ENCODE assay signal across 1 cellular context in genomic region chr14:67704484-67705089, GRCh38.
TF ChIP-seq lines count a peak whose summit lies in the region.

No MANE protein-coding gene starts in this region.

TF ChIP-seq in HepG2, 621 proteins besides CTCF, POLR2A, EP300 and RAD21 (continues in another document):
- peak; percentile 33; the same call in 1 of the 2 replicates for TF ChIP-seq KMT2B (CRISPR knock-in tag; IDR thresholded peaks at IDR 0.05)
- TF ChIP-seq CSRNP1 (CRISPR knock-in tag; IDR thresholded peaks at IDR 0.05) = no peak
- TF ChIP-seq ATF2 (CRISPR knock-in tag; IDR thresholded peaks at IDR 0.05) = no peak
- no peak for TF ChIP-seq AKAP8 (CRISPR knock-in tag; IDR thresholded peaks at IDR 0.05)
- TF ChIP-seq ZNF468 (CRISPR knock-in tag; IDR thresholded peaks at IDR 0.05) = no peak
- no peak for TF ChIP-seq ATAD3A (CRISPR knock-in tag; IDR thresholded peaks at IDR 0.05)
- no peak for TF ChIP-seq SOX5 (CRISPR knock-in tag; IDR thresholded peaks at IDR 0.05; ENCODE audit: borderline replicate concordance)
- no peak for TF ChIP-seq AGO2 (optimal IDR thresholded peaks at IDR 0.05; ENCODE audit: low read depth, low read length)
- TF ChIP-seq KDM1A (CRISPR knock-in tag; IDR thresholded peaks at IDR 0.05) = no peak
- no peak for TF ChIP-seq FOXA3 (CRISPR knock-in tag; IDR thresholded peaks at IDR 0.05)
- TF ChIP-seq ZNF501 (CRISPR knock-in tag; IDR thresholded peaks at IDR 0.05) = no peak
- no peak for TF ChIP-seq CHCHD3 (CRISPR knock-in tag; IDR thresholded peaks at IDR 0.05)
- no peak for TF ChIP-seq EHMT2 (IDR thresholded peaks at IDR 0.05; ENCODE audit: borderline replicate concordance, low read depth, low read length)
- no peak for TF ChIP-seq NFE2L1 (CRISPR knock-in tag; IDR thresholded peaks at IDR 0.05; ENCODE audit: borderline replicate concordance)
- TF ChIP-seq ZEB1 (IDR thresholded peaks at IDR 0.05; ENCODE audit: insufficient replicate concordance, low read depth) = no peak
- TF ChIP-seq SOX6 (IDR thresholded peaks at IDR 0.05) = no peak
- peak; percentile 23; the same call in 1 of the 2 replicates for TF ChIP-seq SOX6 (CRISPR knock-in tag; IDR thresholded peaks at IDR 0.05)
- no peak for TF ChIP-seq NAIF1 (CRISPR knock-in tag; IDR thresholded peaks at IDR 0.05; ENCODE audit: borderline replicate concordance)
- TF ChIP-seq ARID2 (CRISPR knock-in tag; IDR thresholded peaks at IDR 0.05; ENCODE audit: borderline replicate concordance) = 0 out of 2 replicates have a peak, but pooled peaks have one; percentile 27
- TF ChIP-seq KMT2A (CRISPR knock-in tag; IDR thresholded peaks at IDR 0.05) = no peak
- TF ChIP-seq NPAS2 (CRISPR knock-in tag; IDR thresholded peaks at IDR 0.05; ENCODE audit: borderline replicate concordance) = no peak
- TF ChIP-seq ZNF451 (CRISPR knock-in tag; IDR thresholded peaks at IDR 0.05) = no peak
- no peak for TF ChIP-seq TRIM24 (CRISPR knock-in tag; IDR thresholded peaks at IDR 0.05)
- TF ChIP-seq BATF2 (CRISPR knock-in tag; IDR thresholded peaks at IDR 0.05) = no peak
- TF ChIP-seq ZNF674 (CRISPR knock-in tag; IDR thresholded peaks at IDR 0.05; ENCODE audit: low read depth) = no peak
- TF ChIP-seq ZBTB3 (CRISPR knock-in tag; IDR thresholded peaks at IDR 0.05; ENCODE audit: borderline replicate concordance, low read depth) = no peak
- no peak for TF ChIP-seq MTF2 (CRISPR knock-in tag; IDR thresholded peaks at IDR 0.05; ENCODE audit: borderline replicate concordance)
- TF ChIP-seq ELK4 (CRISPR knock-in tag; IDR thresholded peaks at IDR 0.05; ENCODE audit: borderline replicate concordance) = no peak
- 0 out of 4 replicates have a peak, but pooled peaks of 1 of the 2 experiments have one; percentile 28 for TF ChIP-seq HMGXB4 (CRISPR knock-in tag; IDR thresholded peaks at IDR 0.05; ENCODE audit: borderline replicate concordance in 1 of 2, low read depth in 1 of 2)
- TF ChIP-seq ZMAT5 (CRISPR knock-in tag; IDR thresholded peaks at IDR 0.05; ENCODE audit: borderline replicate concordance, low read depth) = no peak
- no peak for TF ChIP-seq BRF2 (CRISPR knock-in tag; IDR thresholded peaks at IDR 0.05)
- no peak for TF ChIP-seq ZIK1 (CRISPR knock-in tag; IDR thresholded peaks at IDR 0.05; ENCODE audit: borderline replicate concordance, low read depth)
- no peak for TF ChIP-seq ZNF766 (CRISPR knock-in tag; IDR thresholded peaks at IDR 0.05; ENCODE audit: borderline replicate concordance)
- TF ChIP-seq ZNF335 (CRISPR knock-in tag; IDR thresholded peaks at IDR 0.05) = 0 out of 2 replicates have a peak, but pooled peaks have one; percentile 43
- no peak for TF ChIP-seq FOXJ3 (CRISPR knock-in tag; IDR thresholded peaks at IDR 0.05; ENCODE audit: borderline replicate concordance)
- TF ChIP-seq ZNF737 (CRISPR knock-in tag; IDR thresholded peaks at IDR 0.05; ENCODE audit: borderline replicate concordance) = no peak
- no peak for TF ChIP-seq CREB3 (CRISPR knock-in tag; IDR thresholded peaks at IDR 0.05)
- TF ChIP-seq SMC3 (IDR thresholded peaks at IDR 0.05; ENCODE audit: low read length) = peak; percentile 83
- TF ChIP-seq ZNF567 (CRISPR knock-in tag; IDR thresholded peaks at IDR 0.05; ENCODE audit: borderline replicate concordance) = no peak
- TF ChIP-seq THAP11 (CRISPR knock-in tag; IDR thresholded peaks at IDR 0.05) = peak; percentile 52; the same call in 1 of the 2 replicates
- TF ChIP-seq ZNF264 (CRISPR knock-in tag; IDR thresholded peaks at IDR 0.05) = no peak
- TF ChIP-seq FUBP1 (CRISPR knock-in tag; IDR thresholded peaks at IDR 0.05; ENCODE audit: borderline replicate concordance) = no peak
- TF ChIP-seq BCL3 (CRISPR knock-in tag; IDR thresholded peaks at IDR 0.05) = no peak
- TF ChIP-seq ZNF678 (CRISPR knock-in tag; IDR thresholded peaks at IDR 0.05) = no peak
- no peak for TF ChIP-seq CSRNP2 (CRISPR knock-in tag; conservative IDR thresholded peaks at IDR 0.05; ENCODE audit: low read depth)
- TF ChIP-seq TCF7L2 (IDR thresholded peaks at IDR 0.05; ENCODE audit: low read depth, low read length) = no peak
- no peak for TF ChIP-seq GZF1 (CRISPR knock-in tag; IDR thresholded peaks at IDR 0.05)
- peak; percentile 33 for TF ChIP-seq SAP130 (CRISPR knock-in tag; IDR thresholded peaks at IDR 0.05; ENCODE audit: low read depth)
